ENCODE assay signal across 1 cellular context in genomic region chr6:109793015-109793414, GRCh38.
TF ChIP-seq lines count a peak whose summit lies in the region.

No MANE protein-coding gene starts in this region.

TF ChIP-seq in HepG2, 621 proteins besides CTCF, POLR2A, EP300 and RAD21 (continued from another document and continues in another):
- no peak for TF ChIP-seq USF2 (IDR thresholded peaks at IDR 0.05; ENCODE audit: low read depth, low read length)
- TF ChIP-seq USF2 (CRISPR knock-in tag; IDR thresholded peaks at IDR 0.05; ENCODE audit: borderline replicate concordance), result no peak
- TF ChIP-seq MEF2D (CRISPR knock-in tag; IDR thresholded peaks at IDR 0.05), result no peak
- no peak for TF ChIP-seq POLR2AphosphoS2 (IDR thresholded peaks at IDR 0.05; ENCODE audit: low read depth, low read length)
- TF ChIP-seq, protein P1, sequence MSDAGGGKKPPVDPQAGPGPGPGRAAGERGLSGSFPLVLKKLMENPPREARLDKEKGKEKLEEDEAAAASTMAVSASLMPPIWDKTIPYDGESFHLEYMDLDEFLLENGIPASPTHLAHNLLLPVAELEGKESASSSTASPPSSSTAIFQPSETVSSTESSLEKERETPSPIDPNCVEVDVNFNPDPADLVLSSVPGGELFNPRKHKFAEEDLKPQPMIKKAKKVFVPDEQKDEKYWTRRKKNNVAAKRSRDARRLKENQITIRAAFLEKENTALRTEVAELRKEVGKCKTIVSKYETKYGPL (CRISPR knock-in tag; IDR thresholded peaks at IDR 0.05), result no peak
- TF ChIP-seq, protein P2, sequence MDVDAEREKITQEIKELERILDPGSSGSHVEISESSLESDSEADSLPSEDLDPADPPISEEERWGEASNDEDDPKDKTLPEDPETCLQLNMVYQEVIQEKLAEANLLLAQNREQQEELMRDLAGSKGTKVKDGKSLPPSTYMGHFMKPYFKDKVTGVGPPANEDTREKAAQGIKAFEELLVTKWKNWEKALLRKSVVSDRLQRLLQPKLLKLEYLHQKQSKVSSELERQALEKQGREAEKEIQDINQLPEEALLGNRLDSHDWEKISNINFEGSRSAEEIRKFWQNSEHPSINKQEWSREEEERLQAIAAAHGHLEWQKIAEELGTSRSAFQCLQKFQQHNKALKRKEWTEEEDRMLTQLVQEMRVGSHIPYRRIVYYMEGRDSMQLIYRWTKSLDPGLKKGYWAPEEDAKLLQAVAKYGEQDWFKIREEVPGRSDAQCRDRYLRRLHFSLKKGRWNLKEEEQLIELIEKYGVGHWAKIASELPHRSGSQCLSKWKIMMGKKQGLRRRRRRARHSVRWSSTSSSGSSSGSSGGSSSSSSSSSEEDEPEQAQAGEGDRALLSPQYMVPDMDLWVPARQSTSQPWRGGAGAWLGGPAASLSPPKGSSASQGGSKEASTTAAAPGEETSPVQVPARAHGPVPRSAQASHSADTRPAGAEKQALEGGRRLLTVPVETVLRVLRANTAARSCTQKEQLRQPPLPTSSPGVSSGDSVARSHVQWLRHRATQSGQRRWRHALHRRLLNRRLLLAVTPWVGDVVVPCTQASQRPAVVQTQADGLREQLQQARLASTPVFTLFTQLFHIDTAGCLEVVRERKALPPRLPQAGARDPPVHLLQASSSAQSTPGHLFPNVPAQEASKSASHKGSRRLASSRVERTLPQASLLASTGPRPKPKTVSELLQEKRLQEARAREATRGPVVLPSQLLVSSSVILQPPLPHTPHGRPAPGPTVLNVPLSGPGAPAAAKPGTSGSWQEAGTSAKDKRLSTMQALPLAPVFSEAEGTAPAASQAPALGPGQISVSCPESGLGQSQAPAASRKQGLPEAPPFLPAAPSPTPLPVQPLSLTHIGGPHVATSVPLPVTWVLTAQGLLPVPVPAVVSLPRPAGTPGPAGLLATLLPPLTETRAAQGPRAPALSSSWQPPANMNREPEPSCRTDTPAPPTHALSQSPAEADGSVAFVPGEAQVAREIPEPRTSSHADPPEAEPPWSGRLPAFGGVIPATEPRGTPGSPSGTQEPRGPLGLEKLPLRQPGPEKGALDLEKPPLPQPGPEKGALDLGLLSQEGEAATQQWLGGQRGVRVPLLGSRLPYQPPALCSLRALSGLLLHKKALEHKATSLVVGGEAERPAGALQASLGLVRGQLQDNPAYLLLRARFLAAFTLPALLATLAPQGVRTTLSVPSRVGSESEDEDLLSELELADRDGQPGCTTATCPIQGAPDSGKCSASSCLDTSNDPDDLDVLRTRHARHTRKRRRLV (CRISPR knock-in tag; IDR thresholded peaks at IDR 0.05), result no peak
- TF ChIP-seq SMAD9 (CRISPR knock-in tag; IDR thresholded peaks at IDR 0.05), result no peak
- no peak for TF ChIP-seq SNAI1 (CRISPR knock-in tag; IDR thresholded peaks at IDR 0.05; ENCODE audit: borderline replicate concordance)
- no peak for TF ChIP-seq SALL1 (CRISPR knock-in tag; IDR thresholded peaks at IDR 0.05)
- TF ChIP-seq JARID2 (CRISPR knock-in tag; IDR thresholded peaks at IDR 0.05; ENCODE audit: insufficient replicate concordance), result no peak
- TF ChIP-seq GPN1 (CRISPR knock-in tag; IDR thresholded peaks at IDR 0.05; ENCODE audit: borderline replicate concordance), result no peak
- no peak for TF ChIP-seq ZFP36L1 (CRISPR knock-in tag; IDR thresholded peaks at IDR 0.05)
- TF ChIP-seq ZNF432 (CRISPR knock-in tag; IDR thresholded peaks at IDR 0.05; ENCODE audit: borderline replicate concordance), result no peak
- TF ChIP-seq GRHL1 (CRISPR knock-in tag; conservative IDR thresholded peaks at IDR 0.05), result no peak
- no peak for TF ChIP-seq BHLHE40 (IDR thresholded peaks at IDR 0.05; ENCODE audit: low read length)
- no peak for TF ChIP-seq PPARG (CRISPR knock-in tag; conservative IDR thresholded peaks at IDR 0.05)
- TF ChIP-seq FOXA3 (CRISPR knock-in tag; IDR thresholded peaks at IDR 0.05), result 0 out of 2 replicates have a peak, but pooled peaks have one; percentile 32
- TF ChIP-seq CHD4 (IDR thresholded peaks at IDR 0.05; ENCODE audit: borderline replicate concordance, low read length), result no peak
- TF ChIP-seq TFAP4 (IDR thresholded peaks at IDR 0.05; ENCODE audit: borderline replicate concordance, low read depth), result no peak
- no peak for TF ChIP-seq ZNF292 (CRISPR knock-in tag; IDR thresholded peaks at IDR 0.05; ENCODE audit: borderline replicate concordance, low read depth)
- no peak for TF ChIP-seq FOXA1 (IDR thresholded peaks at IDR 0.05)
- peak; percentile 26; the same call in 1 of the 2 replicates for TF ChIP-seq FOXA1 (CRISPR knock-in tag; IDR thresholded peaks at IDR 0.05)
- TF ChIP-seq NR0B2 (CRISPR knock-in tag; IDR thresholded peaks at IDR 0.05), result no peak
- no peak for TF ChIP-seq MYC (CRISPR knock-in tag; IDR thresholded peaks at IDR 0.05; ENCODE audit: borderline replicate concordance)
- peak; percentile 23; the same call in 1 of the 2 replicates for TF ChIP-seq CEBPB (IDR thresholded peaks at IDR 0.05; ENCODE audit: borderline replicate concordance, low read depth, low read length)
- peak; percentile 65 for TF ChIP-seq HNF4A (CRISPR knock-in tag; IDR thresholded peaks at IDR 0.05)
- no peak for TF ChIP-seq ZMYM4 (CRISPR knock-in tag; IDR thresholded peaks at IDR 0.05)
- no peak for TF ChIP-seq ZNF446 (CRISPR knock-in tag; IDR thresholded peaks at IDR 0.05)
- TF ChIP-seq TCF12 (IDR thresholded peaks at IDR 0.05), result no peak
- TF ChIP-seq TCF12 (CRISPR knock-in tag; IDR thresholded peaks at IDR 0.05), result no peak
- no peak for TF ChIP-seq FUBP1 (CRISPR knock-in tag; IDR thresholded peaks at IDR 0.05; ENCODE audit: borderline replicate concordance)
- TF ChIP-seq RNF2 (conservative IDR thresholded peaks at IDR 0.05; ENCODE audit: low read depth), result no peak
- TF ChIP-seq CEBPG (CRISPR knock-in tag; IDR thresholded peaks at IDR 0.05), result peak; percentile 28; the same call in 1 of the 2 replicates
- TF ChIP-seq NFKB2 (CRISPR knock-in tag; IDR thresholded peaks at IDR 0.05; ENCODE audit: borderline replicate concordance), result no peak
- no peak for TF ChIP-seq ZNF501 (CRISPR knock-in tag; IDR thresholded peaks at IDR 0.05)
- TF ChIP-seq, protein P3, sequence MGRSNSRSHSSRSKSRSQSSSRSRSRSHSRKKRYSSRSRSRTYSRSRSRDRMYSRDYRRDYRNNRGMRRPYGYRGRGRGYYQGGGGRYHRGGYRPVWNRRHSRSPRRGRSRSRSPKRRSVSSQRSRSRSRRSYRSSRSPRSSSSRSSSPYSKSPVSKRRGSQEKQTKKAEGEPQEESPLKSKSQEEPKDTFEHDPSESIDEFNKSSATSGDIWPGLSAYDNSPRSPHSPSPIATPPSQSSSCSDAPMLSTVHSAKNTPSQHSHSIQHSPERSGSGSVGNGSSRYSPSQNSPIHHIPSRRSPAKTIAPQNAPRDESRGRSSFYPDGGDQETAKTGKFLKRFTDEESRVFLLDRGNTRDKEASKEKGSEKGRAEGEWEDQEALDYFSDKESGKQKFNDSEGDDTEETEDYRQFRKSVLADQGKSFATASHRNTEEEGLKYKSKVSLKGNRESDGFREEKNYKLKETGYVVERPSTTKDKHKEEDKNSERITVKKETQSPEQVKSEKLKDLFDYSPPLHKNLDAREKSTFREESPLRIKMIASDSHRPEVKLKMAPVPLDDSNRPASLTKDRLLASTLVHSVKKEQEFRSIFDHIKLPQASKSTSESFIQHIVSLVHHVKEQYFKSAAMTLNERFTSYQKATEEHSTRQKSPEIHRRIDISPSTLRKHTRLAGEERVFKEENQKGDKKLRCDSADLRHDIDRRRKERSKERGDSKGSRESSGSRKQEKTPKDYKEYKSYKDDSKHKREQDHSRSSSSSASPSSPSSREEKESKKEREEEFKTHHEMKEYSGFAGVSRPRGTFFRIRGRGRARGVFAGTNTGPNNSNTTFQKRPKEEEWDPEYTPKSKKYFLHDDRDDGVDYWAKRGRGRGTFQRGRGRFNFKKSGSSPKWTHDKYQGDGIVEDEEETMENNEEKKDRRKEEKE (IDR thresholded peaks at IDR 0.05), result no peak
- peak; percentile 83 for TF ChIP-seq LCORL (IDR thresholded peaks at IDR 0.05)
- 0 out of 2 replicates have a peak, but pooled peaks have one; percentile 32 for TF ChIP-seq LCORL (CRISPR knock-in tag; IDR thresholded peaks at IDR 0.05)
- TF ChIP-seq ARID5B (CRISPR knock-in tag; IDR thresholded peaks at IDR 0.05), result no peak
- TF ChIP-seq ZNF367 (CRISPR knock-in tag; IDR thresholded peaks at IDR 0.05; ENCODE audit: borderline replicate concordance), result no peak
- TF ChIP-seq ZFY (CRISPR knock-in tag; IDR thresholded peaks at IDR 0.05), result no peak
- TF ChIP-seq ZBTB42 (CRISPR knock-in tag; IDR thresholded peaks at IDR 0.05), result no peak
- TF ChIP-seq ATM (IDR thresholded peaks at IDR 0.05; ENCODE audit: borderline replicate concordance), result no peak
